9 cellular contexts compared by ENCODE assay signal in genomic region chr10:45418417-45418858, GRCh38. TPM values are rescaled to one million over a fixed set of nuclear protein-coding genes. Genes with fewer than 3 reads are reported as not detected.
DNase-seq lines count a peak whose midpoint lies in the region; ATAC-seq, FAIRE-seq and TF ChIP-seq lines count a peak whose summit lies in the region.
"Had no signal": no experiment of that assay in that cellular context is flagged by ENCODE, and none has a peak within 500 bp of the region (broad histone marks: within the 10 kb centered on the region; RNA-seq: fewer than 3 reads in every experiment).

No MANE protein-coding gene starts in this region.

- H3K9me3 ChIP-seq in astrocyte (ENCODE audit: insufficient read depth, low read depth, low read length) = no peaks in the 10 kb centered on the region
- no peaks in the 10 kb centered on the region for H3K9me3 ChIP-seq in lower lobe of right lung

- H3K4me3 ChIP-seq in astrocyte (ENCODE audit: insufficient read depth, low read depth, low read length) (peak overlapping the region; percentile 52), lower lobe of right lung (peak overlapping the region; percentile 60)

- no peaks in the 10 kb centered on the region for H3K79me2 ChIP-seq in astrocyte (ENCODE audit: insufficient read depth, low read length)

- no peak for ATAC-seq in activated T-cell treated with anti-CD3 and anti-CD28 coated beads, Interleukin-2, amount 50 U/mL, for 72 hours (replicated peaks in 1 of 2)
- ATAC-seq in lower lobe of right lung (no peak), HG02798 (IDR thresholded peaks at IDR 0.05; ENCODE audit: poor library complexity, unreplicated experiment) (no peak)

- no peak for DNase-seq in activated T-cell treated with anti-CD3 and anti-CD28 coated beads, Interleukin-2, amount 50 U/mL, for 72 hours
- DNase-seq in activated T-cell treated with anti-CD3 and anti-CD28 coated beads, Interleukin-2, amount 50 U/mL, for 1 hour = no peak
- DNase-seq in astrocyte (ENCODE audit: low read depth) = no peak
- DNase-seq in lower lobe of right lung = no peak
- DNase-seq in type B pancreatic cell (ENCODE audit: extremely low spot score, unreplicated experiment) = no peak
- no peak for DNase-seq in stimulated activated CD4-positive, alpha-beta T cell treated with anti-CD3 and anti-CD28 coated beads, Interleukin-12 subunit alpha, Interleukin-12 subunit beta, amount 100 ng/mL, for 4 hours
- no peak for DNase-seq in NCI-H1105 treated with DMSO at 0.1 percent for 48 hours (lab: John Stamatoyannopoulos, UW)
- DNase-seq: DMS 273 treated with DMSO at 0.1 percent for 48 hours had no signal

- H3K27me3 Mint-ChIP-seq in activated T-cell treated with anti-CD3 and anti-CD28 coated beads, Interleukin-2, amount 50 U/mL, for 72 hours (ENCODE audit: low read depth) = no peaks in the 10 kb centered on the region
- H3K27me3 Mint-ChIP-seq in astrocyte (ENCODE audit: low read depth, unreplicated experiment) = peaks cover 32% of the 10 kb centered on the region
- H3K27me3 Mint-ChIP-seq in type B pancreatic cell = peaks cover 14% of the 10 kb centered on the region

- TF ChIP-seq CTCF in astrocyte (IDR thresholded peaks at IDR 0.05; ENCODE audit: insufficient read depth, low read depth, low read length) = no peak
- no peak for TF ChIP-seq CTCF in lower lobe of right lung (IDR thresholded peaks at IDR 0.05)
- no peak for TF ChIP-seq CTCF in type B pancreatic cell (conservative IDR thresholded peaks at IDR 0.05)

- H3K36me3 ChIP-seq in astrocyte (ENCODE audit: insufficient read depth, low read length) = no peaks in the 10 kb centered on the region
- H3K36me3 ChIP-seq in lower lobe of right lung = peaks cover 6% of the 10 kb centered on the region

- peaks cover 2% of the 10 kb centered on the region in 2 donors for H3K36me3 Mint-ChIP-seq in activated T-cell treated with anti-CD3 and anti-CD28 coated beads, Interleukin-2, amount 50 U/mL, for 72 hours (ENCODE audit: insufficient read depth in 2 of 2)
- H3K36me3 Mint-ChIP-seq in astrocyte (ENCODE audit: low read depth, unreplicated experiment) = no peaks in the 10 kb centered on the region
- H3K36me3 Mint-ChIP-seq in type B pancreatic cell = no peaks in the 10 kb centered on the region

- no peak for FAIRE-seq in astrocyte (lab: Jason Lieb, UNC)

- no peaks in the 10 kb centered on the region for H3K9me3 Mint-ChIP-seq in activated T-cell treated with anti-CD3 and anti-CD28 coated beads, Interleukin-2, amount 50 U/mL, for 72 hours
- H3K9me3 Mint-ChIP-seq in astrocyte (ENCODE audit: unreplicated experiment) (peaks cover 11% of the 10 kb centered on the region), type B pancreatic cell (no peaks in the 10 kb centered on the region)

- H3K27ac Mint-ChIP-seq in activated T-cell treated with anti-CD3 and anti-CD28 coated beads, Interleukin-2, amount 50 U/mL, for 72 hours = peak overlapping the region; percentile 96
- H3K27ac Mint-ChIP-seq in astrocyte (ENCODE audit: unreplicated experiment) (peak overlapping the region; percentile 58), type B pancreatic cell (peak overlapping the region; percentile 84)

- peak overlapping the region; percentile 60 for H3K9ac ChIP-seq in astrocyte (ENCODE audit: low read length)

- intact Hi-C loops in lower lobe of right lung (cut with DNase I) = no loop called here

- H4K20me1 ChIP-seq in astrocyte (ENCODE audit: insufficient read depth, low read length) = no peaks in the 10 kb centered on the region

- peak overlapping the region; percentile 95 for H3K4me2 ChIP-seq in astrocyte (ENCODE audit: low read length)

- H2AFZ ChIP-seq in astrocyte (ENCODE audit: low read depth, low read length) = peak overlapping the region; percentile 93

- H3K27me3 ChIP-seq in astrocyte (ENCODE audit: insufficient read depth, low read length) (no peaks in the 10 kb centered on the region), lower lobe of right lung (ENCODE audit: low read depth) (no peaks in the 10 kb centered on the region)

- peak overlapping the region; percentile 92 to 98 for H3K4me3 Mint-ChIP-seq in activated T-cell treated with anti-CD3 and anti-CD28 coated beads, Interleukin-2, amount 50 U/mL, for 72 hours
- H3K4me3 Mint-ChIP-seq in astrocyte (ENCODE audit: unreplicated experiment) (peak overlapping the region; percentile 86), type B pancreatic cell (peak overlapping the region; percentile 93)

- H3K27ac ChIP-seq in astrocyte (ENCODE audit: low read depth, low read length) (no peak overlapping the region), lower lobe of right lung (peak overlapping the region; percentile 86)

- H3K4me1 Mint-ChIP-seq in activated T-cell treated with anti-CD3 and anti-CD28 coated beads, Interleukin-2, amount 50 U/mL, for 72 hours (ENCODE audit: low read depth) = peaks cover 52% of the 10 kb centered on the region
- H3K4me1 Mint-ChIP-seq in astrocyte (ENCODE audit: low read depth, unreplicated experiment) = peaks cover 13% of the 10 kb centered on the region
- H3K4me1 Mint-ChIP-seq in type B pancreatic cell (ENCODE audit: unreplicated experiment) = peaks cover 6% of the 10 kb centered on the region

- H3K4me1 ChIP-seq in astrocyte (ENCODE audit: insufficient read depth, low read length) (peaks cover 2% of the 10 kb centered on the region), lower lobe of right lung (peaks cover 48% of the 10 kb centered on the region)

RNA-seq across cellular contexts. Expression of gene ALOX5, which starts 44.4 kb away (rescaled TPM):
- total RNA-seq in activated T-cell treated with anti-CD3 and anti-CD28 coated beads, Interleukin-2, amount 50 U/mL, for 72 hours = 1 to 10 TPM; 1.5 to 4.0 TPM
- total RNA-seq in astrocyte = 1.0 and 1.8 TPM in 2 replicates
- total RNA-seq in lower lobe of right lung = 222 TPM
- 7.9 and 17.3 TPM in 2 replicates for total RNA-seq in type B pancreatic cell (ENCODE audit: low replicate concordance)

Comparison
In these comparisons a context has a peak if more than half of its experiments do, and no peak if none do; other contexts are left out.
1. RNA of gene ALOX5, which starts 44.4 kb away (total RNA-seq): 222 TPM in lower lobe of right lung (single experiment); 7.9 to 17.3 TPM in type B pancreatic cell, 1.5 to 4.0 TPM in activated T-cell treated with anti-CD3 and anti-CD28 coated beads, Interleukin-2, amount 50 U/mL, for 72 hours and 1.0 to 1.8 TPM in astrocyte; every median in the first group is over 10 times any median in the second.
2. Peak in every context shown above with its lines, with median percentiles within 50 percentile points of each other: H3K27ac Mint-ChIP-seq and H3K4me3 Mint-ChIP-seq.